26 cellular contexts compared by ENCODE assay signal in genomic region chr3:185648396-185648795, GRCh38.
"Had no signal": no experiment of that assay in that cellular context is flagged by ENCODE, and none has a peak within 500 bp of the region (broad histone marks: within the 10 kb centered on the region; RNA-seq: fewer than 3 reads in every experiment).

No MANE protein-coding gene starts in this region.

- H3K79me2 ChIP-seq: parathyroid adenoma had no signal

- H3K4me2 ChIP-seq: SK-N-SH had no signal

- ATAC-seq: activated CD8-positive, alpha-beta memory T cell treated with anti-CD3 and anti-CD28 coated beads, Interleukin-2, amount 10 ng/mL, durations not matched to agents 7 days and 5 days; activated CD8-positive, alpha-beta T cell treated with anti-CD3 and anti-CD28 coated beads, Interleukin-2, amount 10 ng/mL, durations not matched to agents 7 days and 5 days; activated T-cell treated with anti-CD3 and anti-CD28 coated beads, Interleukin-2, amount 50 U/mL, for 72 hours; left lung; lower lobe of right lung; natural killer cell; right cardiac atrium; T-helper 17 cell had no signal

- H3K4me3 ChIP-seq: ascending aorta, left lung, lower lobe of right lung, spleen, transverse colon had no signal

- H3K36me3 ChIP-seq: ascending aorta, left lung, neutrophil, transverse colon had no signal

- H3K36me3 Mint-ChIP-seq: activated CD8-positive, alpha-beta memory T cell treated with anti-CD3 and anti-CD28 coated beads, Interleukin-2, amount 10 ng/mL, durations not matched to agents 7 days and 5 days; activated naive CD8-positive, alpha-beta T cell treated with anti-CD3 and anti-CD28 coated beads for 36 hours; natural killer cell had no signal

- H3K4me1 Mint-ChIP-seq: activated CD4-positive, alpha-beta T cell treated with anti-CD3 and anti-CD28 coated beads, Interleukin-2, amount 10 ng/mL, durations not matched to agents 7 days and 5 days; activated CD8-positive, alpha-beta memory T cell treated with anti-CD3 and anti-CD28 coated beads, Interleukin-2, amount 10 ng/mL, durations not matched to agents 7 days and 5 days; activated naive CD8-positive, alpha-beta T cell treated with anti-CD3 and anti-CD28 coated beads for 36 hours had no signal

- H3K27ac Mint-ChIP-seq: activated CD4-positive, alpha-beta T cell treated with anti-CD3 and anti-CD28 coated beads, Interleukin-2, amount 10 ng/mL, durations not matched to agents 7 days and 5 days; activated CD8-positive, alpha-beta memory T cell treated with anti-CD3 and anti-CD28 coated beads, Interleukin-2, amount 10 ng/mL, durations not matched to agents 7 days and 5 days; activated CD8-positive, alpha-beta T cell treated with anti-CD3 and anti-CD28 coated beads, Interleukin-2, amount 10 ng/mL, durations not matched to agents 7 days and 5 days; activated naive CD4-positive, alpha-beta T cell treated with anti-CD3 and anti-CD28 coated beads for 36 hours; activated naive CD8-positive, alpha-beta T cell treated with anti-CD3 and anti-CD28 coated beads for 36 hours; activated T-cell treated with anti-CD3 and anti-CD28 coated beads, Interleukin-2, amount 50 U/mL, for 72 hours; natural killer cell; T-helper 17 cell had no signal

- H3K9me3 Mint-ChIP-seq: activated CD4-positive, alpha-beta T cell treated with anti-CD3 and anti-CD28 coated beads, Interleukin-2, amount 10 ng/mL, durations not matched to agents 7 days and 5 days; activated naive CD4-positive, alpha-beta T cell treated with anti-CD3 and anti-CD28 coated beads for 36 hours; activated naive CD8-positive, alpha-beta T cell treated with anti-CD3 and anti-CD28 coated beads for 36 hours; activated T-cell treated with anti-CD3 and anti-CD28 coated beads, Interleukin-2, amount 50 U/mL, for 72 hours; central memory CD8-positive, alpha-beta T cell; natural killer cell had no signal

- H3K4me1 ChIP-seq: ascending aorta, left lung, lower lobe of right lung, parathyroid adenoma, transverse colon had no signal

- DNase-seq: activated CD4-positive, alpha-beta T cell treated with anti-CD3 and anti-CD28 coated beads, Interleukin-2, amount 10 ng/mL, durations not matched to agents 7 days and 5 days; activated CD4-positive, CD25-positive, alpha-beta regulatory T cell treated with anti-CD3 and anti-CD28 coated beads, Interleukin-2, amount 50 U/mL, for 72 hours; activated CD8-positive, alpha-beta memory T cell treated with anti-CD3 and anti-CD28 coated beads, Interleukin-2, amount 10 ng/mL, durations not matched to agents 7 days and 5 days; activated CD8-positive, alpha-beta T cell treated with anti-CD3 and anti-CD28 coated beads, Interleukin-2, amount 10 ng/mL, durations not matched to agents 7 days and 5 days; activated naive CD4-positive, alpha-beta T cell treated with anti-CD3 and anti-CD28 coated beads for 36 hours; activated naive CD8-positive, alpha-beta T cell treated with anti-CD3 and anti-CD28 coated beads for 36 hours; activated T-cell treated with anti-CD3 and anti-CD28 coated beads, Interleukin-2, amount 50 U/mL, for 72 hours; dermis blood vessel endothelial cell; effector CD4-positive, alpha-beta T cell; glutamatergic neuron; left lung; lower lobe of right lung; mesendoderm; natural killer cell; right cardiac atrium; SK-N-SH; spleen; stimulated activated naive CD4-positive, alpha-beta T cell; T-helper 17 cell; T1000; transverse colon; WERI-Rb-1 had no signal

- H2AFZ ChIP-seq: parathyroid adenoma had no signal

- H3K4me3 Mint-ChIP-seq: activated CD4-positive, alpha-beta T cell treated with anti-CD3 and anti-CD28 coated beads, Interleukin-2, amount 10 ng/mL, durations not matched to agents 7 days and 5 days; activated CD8-positive, alpha-beta memory T cell treated with anti-CD3 and anti-CD28 coated beads, Interleukin-2, amount 10 ng/mL, durations not matched to agents 7 days and 5 days; activated CD8-positive, alpha-beta T cell treated with anti-CD3 and anti-CD28 coated beads, Interleukin-2, amount 10 ng/mL, durations not matched to agents 7 days and 5 days; activated naive CD4-positive, alpha-beta T cell treated with anti-CD3 and anti-CD28 coated beads for 36 hours; activated naive CD8-positive, alpha-beta T cell treated with anti-CD3 and anti-CD28 coated beads for 36 hours; activated T-cell treated with anti-CD3 and anti-CD28 coated beads, Interleukin-2, amount 50 U/mL, for 72 hours; central memory CD8-positive, alpha-beta T cell; natural killer cell; T-helper 17 cell had no signal

- H3K27ac ChIP-seq: ascending aorta, left lung, lower lobe of right lung, neutrophil, parathyroid adenoma, spleen, transverse colon, WERI-Rb-1 had no signal

- H3K9ac ChIP-seq: parathyroid adenoma, SK-N-SH had no signal

- H3K9me3 ChIP-seq: ascending aorta, left lung, lower lobe of right lung, neutrophil, SK-N-SH, spleen, transverse colon had no signal

- H3K27me3 ChIP-seq: ascending aorta, left lung, neutrophil, spleen, transverse colon had no signal
